1 cellular context compared by ENCODE assay signal in the genomic region with DNA sequence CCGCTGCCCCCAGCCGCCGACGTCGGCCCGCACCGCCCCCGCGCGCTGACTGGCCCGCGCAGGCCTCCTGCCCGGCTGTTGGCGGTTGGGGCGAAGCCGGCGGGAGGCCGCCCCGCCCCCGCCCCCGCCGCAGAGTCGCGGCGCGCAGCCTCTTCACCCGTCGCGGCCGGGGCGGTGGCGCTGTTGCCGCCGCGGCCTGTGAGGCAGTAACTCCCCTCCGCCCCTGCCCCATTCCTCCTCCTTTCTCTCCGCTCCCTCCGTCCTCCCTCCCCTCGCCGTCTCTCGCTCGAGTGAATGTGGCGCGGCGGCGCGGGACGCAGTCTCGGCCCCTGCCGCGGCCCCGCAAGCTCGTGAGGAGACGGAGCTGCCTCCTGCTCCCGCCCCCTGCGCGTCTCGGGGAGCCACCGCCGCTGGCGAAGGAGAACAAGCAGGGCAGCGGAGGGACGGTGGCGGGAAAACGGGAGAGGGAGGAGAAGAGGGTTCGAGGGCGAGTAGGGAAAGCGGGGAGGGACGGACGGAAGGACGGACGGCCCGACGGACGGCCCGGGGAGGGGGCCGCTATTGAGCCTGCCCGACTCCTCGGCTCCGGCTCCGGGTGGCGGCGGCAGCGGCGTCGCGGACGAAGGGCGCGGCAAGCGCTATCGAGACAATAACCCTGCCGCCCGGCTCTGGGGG.
TF ChIP-seq lines count a peak whose summit lies in the region.

No MANE protein-coding gene starts in this region.

TF ChIP-seq in A549, 52 proteins besides CTCF, POLR2A, EP300 and RAD21 (continued from another document):
- TF ChIP-seq, protein P1, sequence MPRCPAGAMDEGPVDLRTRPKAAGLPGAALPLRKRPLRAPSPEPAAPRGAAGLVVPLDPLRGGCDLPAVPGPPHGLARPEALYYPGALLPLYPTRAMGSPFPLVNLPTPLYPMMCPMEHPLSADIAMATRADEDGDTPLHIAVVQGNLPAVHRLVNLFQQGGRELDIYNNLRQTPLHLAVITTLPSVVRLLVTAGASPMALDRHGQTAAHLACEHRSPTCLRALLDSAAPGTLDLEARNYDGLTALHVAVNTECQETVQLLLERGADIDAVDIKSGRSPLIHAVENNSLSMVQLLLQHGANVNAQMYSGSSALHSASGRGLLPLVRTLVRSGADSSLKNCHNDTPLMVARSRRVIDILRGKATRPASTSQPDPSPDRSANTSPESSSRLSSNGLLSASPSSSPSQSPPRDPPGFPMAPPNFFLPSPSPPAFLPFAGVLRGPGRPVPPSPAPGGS (IDR thresholded peaks at IDR 0.05) = peak; percentile 57; the same call in 1 of the 3 replicates
- TF ChIP-seq BHLHE40 (IDR thresholded peaks at IDR 0.05; ENCODE audit: low read depth, low read length) (no peak), RNF2 (IDR thresholded peaks at IDR 0.05; ENCODE audit: borderline replicate concordance, low read depth) (no peak), JUN (IDR thresholded peaks at IDR 0.05) (peak; percentile 27 to 86), FOSB (CRISPR knock-in tag; IDR thresholded peaks at IDR 0.05) (no peak), KDM1A (IDR thresholded peaks at IDR 0.05; ENCODE audit: low read depth) (no peak), MAZ (IDR thresholded peaks at IDR 0.05; ENCODE audit: borderline replicate concordance, low read depth, low read length) (peak; percentile 82; the same call in 1 of the 2 replicates), ZC3H11A (IDR thresholded peaks at IDR 0.05) (no peak), EHMT2 (IDR thresholded peaks at IDR 0.05; ENCODE audit: low read depth) (no peak), CBX2 (IDR thresholded peaks at IDR 0.05; ENCODE audit: borderline replicate concordance, low read depth) (no peak), CHD2 (IDR thresholded peaks at IDR 0.05; ENCODE audit: low read length, partially characterized antibody) (no peak), CHD4 (IDR thresholded peaks at IDR 0.05; ENCODE audit: borderline replicate concordance) (no peak), JUNB (IDR thresholded peaks at IDR 0.05) (no peak), KDM5A (IDR thresholded peaks at IDR 0.05) (no peak), GATA3 (IDR thresholded peaks at IDR 0.05; ENCODE audit: borderline replicate concordance) (0 out of 2 replicates have a peak, but pooled peaks have one; percentile 23), NPAS2 (CRISPR knock-in tag; IDR thresholded peaks at IDR 0.05; ENCODE audit: borderline replicate concordance) (no peak), RFX5 (IDR thresholded peaks at IDR 0.05) (no peak), PHF8 (IDR thresholded peaks at IDR 0.05; ENCODE audit: borderline replicate concordance, low read depth) (peak; percentile 76; the same call in 1 of the 2 replicates), ZSCAN20 (CRISPR knock-in tag; IDR thresholded peaks at IDR 0.05) (no peak), TP53 (CRISPR knock-in tag; IDR thresholded peaks at IDR 0.05) (0 out of 2 replicates have a peak, but pooled peaks have one; percentile 55)
- TF ChIP-seq, protein P2, sequence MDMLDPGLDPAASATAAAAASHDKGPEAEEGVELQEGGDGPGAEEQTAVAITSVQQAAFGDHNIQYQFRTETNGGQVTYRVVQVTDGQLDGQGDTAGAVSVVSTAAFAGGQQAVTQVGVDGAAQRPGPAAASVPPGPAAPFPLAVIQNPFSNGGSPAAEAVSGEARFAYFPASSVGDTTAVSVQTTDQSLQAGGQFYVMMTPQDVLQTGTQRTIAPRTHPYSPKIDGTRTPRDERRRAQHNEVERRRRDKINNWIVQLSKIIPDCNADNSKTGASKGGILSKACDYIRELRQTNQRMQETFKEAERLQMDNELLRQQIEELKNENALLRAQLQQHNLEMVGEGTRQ (IDR thresholded peaks at IDR 0.05) = no peak
- TF ChIP-seq, protein P3, sequence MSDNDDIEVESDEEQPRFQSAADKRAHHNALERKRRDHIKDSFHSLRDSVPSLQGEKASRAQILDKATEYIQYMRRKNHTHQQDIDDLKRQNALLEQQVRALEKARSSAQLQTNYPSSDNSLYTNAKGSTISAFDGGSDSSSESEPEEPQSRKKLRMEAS (IDR thresholded peaks at IDR 0.05) = no peak; the same call in 1 of the 2 replicates
- TF ChIP-seq, protein P4, sequence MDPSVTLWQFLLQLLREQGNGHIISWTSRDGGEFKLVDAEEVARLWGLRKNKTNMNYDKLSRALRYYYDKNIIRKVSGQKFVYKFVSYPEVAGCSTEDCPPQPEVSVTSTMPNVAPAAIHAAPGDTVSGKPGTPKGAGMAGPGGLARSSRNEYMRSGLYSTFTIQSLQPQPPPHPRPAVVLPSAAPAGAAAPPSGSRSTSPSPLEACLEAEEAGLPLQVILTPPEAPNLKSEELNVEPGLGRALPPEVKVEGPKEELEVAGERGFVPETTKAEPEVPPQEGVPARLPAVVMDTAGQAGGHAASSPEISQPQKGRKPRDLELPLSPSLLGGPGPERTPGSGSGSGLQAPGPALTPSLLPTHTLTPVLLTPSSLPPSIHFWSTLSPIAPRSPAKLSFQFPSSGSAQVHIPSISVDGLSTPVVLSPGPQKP (IDR thresholded peaks at IDR 0.05; ENCODE audit: low read depth, low read length) = no peak
